ENCODE assay signal across 8 cellular contexts in the genomic region with DNA sequence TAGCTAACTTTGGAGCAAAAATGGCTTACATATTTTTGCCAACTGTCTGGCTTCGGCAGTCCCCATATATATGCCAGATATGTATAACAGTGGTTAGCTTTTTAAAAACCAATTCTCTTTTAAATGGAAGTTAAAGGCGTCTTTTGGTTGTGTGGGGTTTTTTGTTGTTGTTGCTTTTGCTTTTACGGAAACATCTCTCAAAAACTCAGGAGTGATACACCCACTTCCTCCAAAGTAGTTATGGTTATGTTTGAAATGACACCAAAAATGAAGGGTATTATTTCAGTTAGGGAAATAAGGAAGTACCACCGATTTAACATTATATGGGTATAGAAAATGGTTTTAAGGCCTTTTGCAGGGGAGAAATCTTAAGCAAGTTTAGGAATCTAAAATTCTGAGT. TPM values are rescaled to one million over a fixed set of nuclear protein-coding genes. Genes with fewer than 3 reads are reported as not detected.
DNase-seq lines count a peak whose midpoint lies in the region; ATAC-seq and TF ChIP-seq lines count a peak whose summit lies in the region.
"Had no signal": no experiment of that assay in that cellular context is flagged by ENCODE, and none has a peak within 500 bp of the region (broad histone marks: within the 10 kb centered on the region; RNA-seq: fewer than 3 reads in every experiment).

No MANE protein-coding gene starts in this region.

- intact Hi-C loops in esophagus squamous epithelium (cut with DNase I) = no loop called here

- POLR2A ChIA-PET in T-cell (lab: Charles Lee) = no interaction called here

- TF ChIP-seq POLR2A in esophagus squamous epithelium (IDR thresholded peaks at IDR 0.05) = no peak

- H3K27me3 ChIP-seq in esophagus squamous epithelium = no peaks in the 10 kb centered on the region

- H3K27ac ChIP-seq in esophagus squamous epithelium = peak overlapping the region in 3 of 4 donors; percentile 32 to 100 (median 98)

- ATAC-seq in T-cell (replicated peaks in 1 of 4) (no peak), GM21390 (IDR thresholded peaks at IDR 0.05; ENCODE audit: unreplicated experiment) (no peak), HG03469 (IDR thresholded peaks at IDR 0.05; ENCODE audit: unreplicated experiment) (no peak)
- no peak for ATAC-seq in stimulated activated effector memory CD8-positive, alpha-beta T cell treated with anti-CD3 and anti-CD28 coated beads, Interleukin-12 subunit alpha, Interleukin-12 subunit beta, amount 100 ng/mL, for 72 hours

- H3K4me3 Mint-ChIP-seq in T-cell = peak overlapping the region; percentile 88 to 95 (median 93)
- H3K4me3 Mint-ChIP-seq in stimulated activated effector memory CD8-positive, alpha-beta T cell treated with anti-CD3 and anti-CD28 coated beads, Interleukin-12 subunit alpha, Interleukin-12 subunit beta, amount 100 ng/mL, for 72 hours = peak overlapping the region; percentile 96

- no peaks in the 10 kb centered on the region for H3K9me3 ChIP-seq in esophagus squamous epithelium

- no peaks in the 10 kb centered on the region for H3K9me3 Mint-ChIP-seq in T-cell
- no peaks in the 10 kb centered on the region for H3K9me3 Mint-ChIP-seq in stimulated activated effector memory CD8-positive, alpha-beta T cell treated with anti-CD3 and anti-CD28 coated beads, Interleukin-12 subunit alpha, Interleukin-12 subunit beta, amount 100 ng/mL, for 72 hours

- peaks cover 0 to 60% (median 38%) of the 10 kb centered on the region in 3 donors for H3K4me1 ChIP-seq in esophagus squamous epithelium

- H3K4me1 Mint-ChIP-seq in T-cell = peaks cover 57 to 61% (median 60%) of the 10 kb centered on the region in 3 donors
- H3K4me1 Mint-ChIP-seq in stimulated activated effector memory CD8-positive, alpha-beta T cell treated with anti-CD3 and anti-CD28 coated beads, Interleukin-12 subunit alpha, Interleukin-12 subunit beta, amount 100 ng/mL, for 72 hours = peaks cover 46% of the 10 kb centered on the region

- no peaks in the 10 kb centered on the region for H3K27me3 Mint-ChIP-seq in T-cell

- CTCF ChIA-PET in T-cell (lab: Charles Lee) = no interaction called here

- H3K27ac Mint-ChIP-seq in T-cell = peak overlapping the region; percentile 94 to 99
- H3K27ac Mint-ChIP-seq in stimulated activated effector memory CD8-positive, alpha-beta T cell treated with anti-CD3 and anti-CD28 coated beads, Interleukin-12 subunit alpha, Interleukin-12 subunit beta, amount 100 ng/mL, for 72 hours = peak overlapping the region; percentile 98

- H3K36me3 Mint-ChIP-seq in T-cell = peaks cover 25% of the 10 kb centered on the region
- peaks cover 83% of the 10 kb centered on the region for H3K36me3 Mint-ChIP-seq in stimulated activated effector memory CD8-positive, alpha-beta T cell treated with anti-CD3 and anti-CD28 coated beads, Interleukin-12 subunit alpha, Interleukin-12 subunit beta, amount 100 ng/mL, for 72 hours

- H3K4me3 ChIP-seq in HFF-Myc (replicated peaks; ENCODE audit: low read depth, low read length) (peak overlapping the region; percentile 85), esophagus squamous epithelium (peak overlapping the region in 3 of 4 donors; percentile 74 to 93 (median 90))

- DNase-seq in HFF-Myc (ENCODE audit: extremely low read depth, low read depth) = no peak
- no peak for DNase-seq in T-cell
- no peak for DNase-seq in esophagus squamous epithelium (lab: John Stamatoyannopoulos, UW)
- no peak for DNase-seq in stimulated activated effector memory CD8-positive, alpha-beta T cell treated with anti-CD3 and anti-CD28 coated beads, Interleukin-12 subunit alpha, Interleukin-12 subunit beta, amount 100 ng/mL, for 72 hours (ENCODE audit: low spot score in 2 of 2)
- no peak for DNase-seq in activated gamma-delta T cell treated with Interleukin-2 at 50 U/mL for 16 hours
- DNase-seq: NCI-H2029 treated with DMSO at 0.1 percent for 48 hours had no signal

- peaks cover 0 to 42% (median 5%) of the 10 kb centered on the region in 3 donors for H3K36me3 ChIP-seq in esophagus squamous epithelium

- 23 to 44% methylated on average over 4 of the region's 4 CpGs for WGBS in esophagus squamous epithelium, 2 donors

- TF ChIP-seq CTCF in HFF-Myc (IDR thresholded peaks at IDR 0.05; ENCODE audit: low read depth, low read length, missing control alignments) (no peak), esophagus squamous epithelium (IDR thresholded peaks at IDR 0.05) (no peak)

RNA-seq across cellular contexts. Expression of a gene that starts 2.3 kb away (rescaled TPM):
- 100 to 1,000 TPM in 3 of 5 donors, 10 to 100 TPM in 2; 85.9 to 113 (median 100) TPM for total RNA-seq in T-cell
- total RNA-seq in esophagus squamous epithelium = 10 to 100 TPM; 32.8 to 55.0 (median 40.3) TPM

RNA-seq across cellular contexts. Expression of a gene that starts 10.4 kb away (rescaled TPM):
- total RNA-seq in T-cell = under 1 TPM in 4 of 5 donors, not detected in 1; 0.29 to 0.44 (median 0.38) TPM
- 10 to 100 TPM in 2 of 4 donors, 1 to 10 TPM in 2; 1.6 to 30.1 (median 7.3) TPM for total RNA-seq in esophagus squamous epithelium
